ENCODE assay signal across 10 cellular contexts in the genomic region with DNA sequence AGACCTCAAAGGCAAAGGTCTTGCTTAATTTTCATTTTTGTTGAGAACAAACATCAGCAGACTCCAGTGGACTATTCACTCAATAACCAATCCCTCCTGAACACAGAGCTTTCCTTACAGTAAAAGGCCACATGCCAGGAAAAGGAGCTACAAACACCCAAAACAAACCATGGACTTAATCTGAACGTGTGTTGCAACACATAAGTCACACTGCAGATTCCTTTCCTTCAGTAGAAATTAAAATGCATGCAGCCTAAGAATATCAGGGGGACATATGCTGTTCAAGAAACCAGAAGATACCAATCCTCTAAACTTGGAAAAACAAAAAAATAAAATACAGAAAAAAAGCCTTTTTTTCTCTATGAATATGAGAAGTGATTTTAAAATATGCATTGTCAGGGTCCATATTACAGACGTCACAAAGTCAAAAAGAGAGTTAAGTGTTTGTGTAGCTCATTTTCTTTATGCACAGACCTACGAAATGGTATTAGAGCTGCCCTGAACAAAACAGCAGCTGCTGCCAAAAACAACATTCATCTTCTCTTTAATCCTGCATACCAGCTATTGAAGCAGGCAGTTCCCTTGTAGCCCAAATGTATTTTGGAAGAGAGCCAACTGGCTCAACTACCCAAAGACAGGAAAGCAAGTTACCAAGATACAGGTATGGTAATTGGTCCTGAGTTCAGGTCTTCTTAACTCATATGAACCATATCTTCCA. TPM values are rescaled to one million over a fixed set of nuclear protein-coding genes. Genes with fewer than 3 reads are reported as not detected.
A peak's percentile ranks its signal among the peaks of the same experiment; 100 is the strongest.
DNase-seq lines count a peak whose midpoint lies in the region; ATAC-seq and TF ChIP-seq lines count a peak whose summit lies in the region.
"Had no signal": no experiment of that assay in that cellular context is flagged by ENCODE, and none has a peak within 500 bp of the region (broad histone marks: within the 10 kb centered on the region; RNA-seq: fewer than 3 reads in every experiment).

No MANE protein-coding gene starts in this region.

- no peak for ATAC-seq in naive thymus-derived CD4-positive, alpha-beta T cell
- ATAC-seq in HG03025 (IDR thresholded peaks at IDR 0.05; ENCODE audit: low FRiP score, unreplicated experiment) (no peak), HG03097 (IDR thresholded peaks at IDR 0.05; ENCODE audit: low FRiP score, unreplicated experiment) (no peak)

- no peaks in the 10 kb centered on the region for H3K36me3 ChIP-seq in prostate gland
- no peaks in the 10 kb centered on the region for H3K36me3 ChIP-seq in naive thymus-derived CD4-positive, alpha-beta T cell (ENCODE audit: control insufficient read depth in 2 of 3, insufficient read depth in 3 of 3, low read length in 3 of 3)

- H3K27ac Mint-ChIP-seq in naive thymus-derived CD4-positive, alpha-beta T cell = no peak overlapping the region
- H3K27ac Mint-ChIP-seq: IgD-negative memory B cell had no signal

- H3K4me1 ChIP-seq in prostate gland (replicated peaks) = peaks cover 5% of the 10 kb centered on the region
- H3K4me1 ChIP-seq in naive thymus-derived CD4-positive, alpha-beta T cell (ENCODE audit: control insufficient read depth in 2 of 2, insufficient read depth in 2 of 2, low read length in 2 of 2) = no peaks in the 10 kb centered on the region

- TF ChIP-seq CTCF in prostate gland (IDR thresholded peaks at IDR 0.05) = no peak

- TF ChIP-seq POLR2A in prostate gland (IDR thresholded peaks at IDR 0.05) = no peak

- H3K4me3 ChIP-seq in prostate gland = no peak overlapping the region
- H3K4me3 ChIP-seq in naive thymus-derived CD4-positive, alpha-beta T cell (ENCODE audit: low read length) = no peak overlapping the region

- 11% methylated on average over 3 of the region's 3 CpGs for WGBS in prostate gland

- peak overlapping the region in 1 of 2 donors; percentile 26 for H3K27ac ChIP-seq in prostate gland
- no peak overlapping the region for H3K27ac ChIP-seq in naive thymus-derived CD4-positive, alpha-beta T cell (ENCODE audit: low read depth, low read length)

- H3K36me3 Mint-ChIP-seq in naive thymus-derived CD4-positive, alpha-beta T cell = no peaks in the 10 kb centered on the region
- H3K36me3 Mint-ChIP-seq: IgD-negative memory B cell had no signal

- DNase-seq in DMS79 treated with DMSO at 0.1 percent for 48 hours (lab: John Stamatoyannopoulos, UW) (peak; percentile 90), NCI-H226 (peak; percentile 82), epidermal melanocyte (ENCODE audit: insufficient read length, low spot score) (peak; percentile 28), prostate gland (ENCODE audit: low spot score) (peak; percentile 73), putamen (ENCODE audit: low spot score) (no peak)
- DNase-seq in naive thymus-derived CD4-positive, alpha-beta T cell = no peak
- DNase-seq: activated T-cell treated with anti-CD3 and anti-CD28 coated beads, Interleukin-2, amount 50 U/mL, for 48 hours had no signal

- intact Hi-C loops in prostate gland (cut with DNase I) = no loop called here
- intact Hi-C loops in naive thymus-derived CD4-positive, alpha-beta T cell (cut with micrococcal nuclease) = no loop called here

- no peaks in the 10 kb centered on the region for H3K9me3 ChIP-seq in prostate gland
- no peaks in the 10 kb centered on the region for H3K9me3 ChIP-seq in naive thymus-derived CD4-positive, alpha-beta T cell (ENCODE audit: control insufficient read depth in 2 of 3, low read length in 3 of 3)

- H3K9me3 Mint-ChIP-seq in naive thymus-derived CD4-positive, alpha-beta T cell = peaks cover 0 to 15% (median 0%) of the 10 kb centered on the region in 11 donors

- POLR2A ChIA-PET in naive thymus-derived CD4-positive, alpha-beta T cell (lab: Charles Lee) = no interaction called here

- H3K27me3 Mint-ChIP-seq in naive thymus-derived CD4-positive, alpha-beta T cell = peaks cover 0 to 4% (median 0%) of the 10 kb centered on the region in 5 donors
- H3K27me3 Mint-ChIP-seq: IgD-negative memory B cell had no signal

- no peaks in the 10 kb centered on the region for H3K27me3 ChIP-seq in prostate gland (replicated peaks; ENCODE audit: insufficient read depth)
- H3K27me3 ChIP-seq in naive thymus-derived CD4-positive, alpha-beta T cell (ENCODE audit: control insufficient read depth in 2 of 2, insufficient read depth in 2 of 2, low read length in 2 of 2) = no peaks in the 10 kb centered on the region

- CTCF ChIA-PET in naive thymus-derived CD4-positive, alpha-beta T cell (lab: Charles Lee) = no interaction called here

- H3K4me3 Mint-ChIP-seq in naive thymus-derived CD4-positive, alpha-beta T cell = no peak overlapping the region
- H3K4me3 Mint-ChIP-seq: IgD-negative memory B cell had no signal

- no peaks in the 10 kb centered on the region for H3K4me1 Mint-ChIP-seq in naive thymus-derived CD4-positive, alpha-beta T cell
- H3K4me1 Mint-ChIP-seq: IgD-negative memory B cell had no signal

RNA-seq across cellular contexts. Expression of a gene that starts 26.2 kb away (rescaled TPM):
- total RNA-seq in prostate gland = 10 to 100 TPM; 21.0 to 23.2 TPM
- total RNA-seq in naive thymus-derived CD4-positive, alpha-beta T cell = under 1 TPM in 2 of 5 experiments, not detected in 3; 0.05 to 0.24 TPM
- polyA plus RNA-seq in naive thymus-derived CD4-positive, alpha-beta T cell = not detected
- polyA plus RNA-seq: IgD-negative memory B cell had no signal

Comparison
In these comparisons a context has a peak if more than half of its experiments do, and no peak if none do; other contexts are left out.
1. DNase-seq: peak in DMS79 treated with DMSO at 0.1 percent for 48 hours (single experiment), NCI-H226 (single experiment), epidermal melanocyte (single experiment) and prostate gland (single experiment); none in putamen (single experiment) and naive thymus-derived CD4-positive, alpha-beta T cell (0 of 9).
2. RNA of a gene that starts 26.2 kb away (total RNA-seq): 21.0 to 23.2 TPM in prostate gland; 0.05 to 0.24 TPM in naive thymus-derived CD4-positive, alpha-beta T cell; every median in the first group is over 10 times any median in the second.